ENCODE assay signal across 8 cellular contexts in the genomic region with DNA sequence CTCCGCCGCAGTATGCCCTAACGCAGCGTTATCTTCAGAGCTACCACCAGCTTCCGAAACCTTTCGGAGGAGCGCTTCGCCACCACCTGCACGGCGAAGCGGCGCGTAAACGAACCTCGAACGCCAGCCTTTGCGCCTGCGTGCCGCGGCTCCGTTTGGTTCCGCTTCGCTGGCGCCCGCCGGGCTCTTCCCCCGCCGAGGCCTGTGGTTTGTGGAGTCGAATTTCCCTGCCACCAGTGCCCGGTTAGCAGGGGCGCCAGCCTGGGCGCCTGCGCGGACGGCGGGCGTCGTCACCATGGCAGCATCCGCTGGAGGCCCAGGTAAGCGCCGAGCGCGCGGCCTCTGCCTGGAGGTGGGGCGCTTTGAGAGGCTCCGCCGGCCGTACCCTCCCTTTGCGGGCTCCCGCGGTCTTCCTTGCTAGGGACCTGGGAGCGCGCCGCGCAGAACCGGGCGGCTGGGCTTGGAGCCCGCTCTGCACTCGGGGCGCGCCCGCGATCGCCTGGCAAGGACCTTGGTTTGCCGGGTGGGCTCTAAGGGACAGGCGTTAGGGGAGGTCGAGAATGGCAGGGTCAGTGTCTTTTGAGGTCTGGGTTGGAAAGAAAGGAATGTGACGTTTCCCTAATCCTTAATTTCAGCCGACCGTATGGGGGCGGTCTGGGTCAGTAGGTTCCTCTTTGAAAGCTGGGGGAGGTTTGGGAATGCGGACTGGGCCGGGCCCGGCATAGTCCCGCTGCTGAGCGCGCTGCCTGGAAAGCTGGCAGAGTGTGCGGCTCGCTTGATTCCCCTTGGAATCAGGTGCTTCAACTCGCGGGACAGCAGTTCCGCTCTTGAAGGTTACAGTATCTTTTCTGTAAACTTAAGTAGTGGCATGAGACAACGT. TPM values are rescaled to one million over a fixed set of nuclear protein-coding genes. Genes with fewer than 3 reads are reported as not detected.
DNase-seq lines count a peak whose midpoint lies in the region; ATAC-seq, FAIRE-seq and TF ChIP-seq lines count a peak whose summit lies in the region.

A gene with protein sequence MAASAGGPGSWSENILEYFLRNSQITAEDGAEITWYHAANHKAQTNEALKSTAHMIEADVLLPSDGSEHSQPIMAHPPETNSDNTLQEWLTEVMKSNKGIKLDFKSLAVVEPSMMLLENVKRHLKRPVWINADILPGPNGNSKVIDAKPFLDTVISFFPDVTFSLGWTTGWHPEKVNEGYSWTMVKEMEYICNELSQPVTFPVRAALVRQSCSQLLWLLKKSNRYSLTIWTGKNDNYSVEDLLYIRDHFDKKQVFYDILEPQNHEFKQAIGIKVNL (plus strand): TSS at position 272 of the 880 bp plus-strand sequence. CDS start 24 bp downstream, at position 296.

- H3K9ac ChIP-seq in endodermal cell (ENCODE audit: extremely low read depth, low read length, poor library complexity, severe bottlenecking): peak within 1 kb of the TSS; percentile 85

- H3K4me3 Mint-ChIP-seq in endodermal cell: peak within 1 kb of the TSS; percentile 77

- peak; percentile 62 for DNase-seq in COLO829 (ENCODE audit: low spot score)
- peak; percentile 90 for DNase-seq in HTR-8/SVneo (ENCODE audit: insufficient read length, low spot score)
- DNase-seq in NOMO-1 treated with DMSO at 0.1 percent for 48 hours (lab: John Stamatoyannopoulos, UW; ENCODE audit: unreplicated experiment): peak; percentile 84
- DNase-seq in activated CD8-positive, alpha-beta memory T cell treated with anti-CD3 and anti-CD28 coated beads, Interleukin-2, amount 50 U/mL, for 24 hours (ENCODE audit: extremely low read depth): peak; percentile 28
- DNase-seq in endodermal cell: peak; percentile 98
- DNase-seq in mesenteric fat pad (ENCODE audit: low spot score): peak; percentile 94
- DNase-seq in stimulated activated CD8-positive, alpha-beta memory T cell treated with anti-CD3 and anti-CD28 coated beads, Interleukin-12 subunit alpha, Interleukin-12 subunit beta, amount 100 ng/mL, for 24 hours (ENCODE audit: extremely low read depth): peak; percentile 41

- no peaks in the 10 kb centered on the region for H3K27me3 ChIP-seq in endodermal cell (ENCODE audit: control insufficient read depth, insufficient read depth, low read length, poor library complexity, severe bottlenecking)

- no peaks in the 10 kb centered on the region for H3K36me3 ChIP-seq in endodermal cell (ENCODE audit: control insufficient read depth, insufficient read depth, low read length)

- peak within 1 kb of the TSS; percentile 94 for H3K27ac Mint-ChIP-seq in endodermal cell

- H3K27ac ChIP-seq in endodermal cell (ENCODE audit: low read depth, low read length): no peak within 1 kb of the TSS

- peak; percentile 68 for FAIRE-seq in HTR-8/SVneo (lab: Jason Lieb, UNC)

- peaks cover 14% of the 10 kb centered on the region for H3K9me3 Mint-ChIP-seq in endodermal cell

- H3K27me3 Mint-ChIP-seq in endodermal cell (ENCODE audit: insufficient read depth): peaks cover 7% of the 10 kb centered on the region

- H3K4me3 ChIP-seq in endodermal cell (ENCODE audit: low read length): peak within 1 kb of the TSS; percentile 88

- H3K9me3 ChIP-seq in endodermal cell (ENCODE audit: control insufficient read depth, low read length): no peaks in the 10 kb centered on the region

- H3K4me1 ChIP-seq in endodermal cell (ENCODE audit: control insufficient read depth, insufficient read depth, low read length): no peaks in the 10 kb centered on the region

- ATAC-seq in GM21381 (IDR thresholded peaks at IDR 0.05; ENCODE audit: unreplicated experiment): peak; percentile 91

- peak; percentile 58 for TF ChIP-seq CTCF in endodermal cell (conservative IDR thresholded peaks at IDR 0.05)

- WGBS in endodermal cell (ENCODE audit: insufficient coverage in 1 of 2, insufficient read length in 1 of 2), 2 experiments: 1 to 6% methylated on average over 15 to 83 of the region's 83 CpGs

- H3K4me1 Mint-ChIP-seq in endodermal cell: peaks cover 3% of the 10 kb centered on the region

- peaks cover 19% of the 10 kb centered on the region for H3K36me3 Mint-ChIP-seq in endodermal cell (ENCODE audit: low read depth)

RNA-seq across cellular contexts. Expression of the gene that starts here (rescaled TPM):
- 1 to 10 TPM; 1.2 to 1.5 TPM for total RNA-seq in endodermal cell
- 0.89 TPM for polyA plus RNA-seq in endodermal cell (2013, experiment 1 of 2)
- 1.6 TPM for polyA plus RNA-seq in endodermal cell (2013, experiment 2 of 2)
- total RNA-seq in mesenteric fat pad: 4.0 TPM

Comparison
In these comparisons a context has a peak if more than half of its experiments do, and no peak if none do; other contexts are left out.
1. DNase-seq: peak in every context shown above with its lines; median percentile 98 in endodermal cell; 94 in mesenteric fat pad; 90 in HTR-8/SVneo; 84 in NOMO-1 treated with DMSO at 0.1 percent for 48 hours; 62 in COLO829; 41 in stimulated activated CD8-positive, alpha-beta memory T cell treated with anti-CD3 and anti-CD28 coated beads, Interleukin-12 subunit alpha, Interleukin-12 subunit beta, amount 100 ng/mL, for 24 hours; 28 in activated CD8-positive, alpha-beta memory T cell treated with anti-CD3 and anti-CD28 coated beads, Interleukin-2, amount 50 U/mL, for 24 hours.